ENCODE assay signal across 21 cellular contexts in the genomic region with DNA sequence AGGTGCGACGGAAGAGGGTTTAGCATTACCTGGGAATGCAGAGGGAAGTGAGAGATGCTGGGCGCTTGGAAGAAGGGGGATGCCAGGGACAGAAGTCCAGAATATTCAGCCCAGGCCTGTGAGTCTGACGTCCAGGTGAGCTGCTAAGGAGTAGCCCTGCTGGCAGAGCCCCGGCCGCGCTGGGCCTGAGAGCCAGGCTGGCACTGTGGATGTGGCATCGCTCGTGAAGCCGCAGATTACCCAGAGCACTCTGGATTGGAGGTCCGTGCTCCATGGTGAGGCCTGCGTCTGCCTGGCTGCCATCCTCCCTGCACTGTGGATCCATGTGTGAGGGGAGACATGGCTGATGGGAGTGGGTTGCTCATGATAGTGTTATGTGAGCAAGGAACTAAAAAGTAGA. TPM values are rescaled to one million over a fixed set of nuclear protein-coding genes. Genes with fewer than 3 reads are reported as not detected.
DNase-seq lines count a peak whose midpoint lies in the region; ATAC-seq and TF ChIP-seq lines count a peak whose summit lies in the region.
"Had no signal": no experiment of that assay in that cellular context is flagged by ENCODE, and none has a peak within 500 bp of the region (broad histone marks: within the 10 kb centered on the region; RNA-seq: fewer than 3 reads in every experiment).

No MANE protein-coding gene starts in this region.

- H3K9me3 ChIP-seq in heart right ventricle (no peaks in the 10 kb centered on the region), right cardiac atrium (ENCODE audit: control insufficient read depth, low read length) (no peaks in the 10 kb centered on the region)
- H3K9me3 ChIP-seq: A549 had no signal

- H3K4me1 ChIP-seq in heart right ventricle (peaks cover 3 to 42% (median 26%) of the 10 kb centered on the region in 9 donors), right cardiac atrium (ENCODE audit: control insufficient read depth, insufficient read depth, low read length) (peaks cover 5% of the 10 kb centered on the region)
- H3K4me1 ChIP-seq: A549 had no signal

- H3K4me3 ChIP-seq in heart right ventricle: no peak overlapping the region
- no peak overlapping the region for H3K4me3 ChIP-seq in right cardiac atrium (ENCODE audit: low read length)
- H3K4me3 ChIP-seq: A549, GM12878, GM23338, PC-9 had no signal

- H3K4me3 Mint-ChIP-seq in stimulated activated effector memory CD8-positive, alpha-beta T cell treated with anti-CD3 and anti-CD28 coated beads, Interleukin-12 subunit alpha, Interleukin-12 subunit beta, amount 100 ng/mL, for 72 hours: no peak overlapping the region
- H3K4me3 Mint-ChIP-seq in stimulated activated naive CD8-positive, alpha-beta T cell treated with anti-CD3 and anti-CD28 coated beads, Interleukin-15, amount 100 ng/mL, for 72 hours: no peak overlapping the region
- H3K4me3 Mint-ChIP-seq: CD8-positive, alpha-beta T cell; GM23338 had no signal

- H3K27ac Mint-ChIP-seq in stimulated activated effector memory CD8-positive, alpha-beta T cell treated with anti-CD3 and anti-CD28 coated beads, Interleukin-12 subunit alpha, Interleukin-12 subunit beta, amount 100 ng/mL, for 72 hours: peak overlapping the region; percentile 32
- H3K27ac Mint-ChIP-seq in stimulated activated naive CD8-positive, alpha-beta T cell treated with anti-CD3 and anti-CD28 coated beads, Interleukin-15, amount 100 ng/mL, for 72 hours: no peak overlapping the region
- H3K27ac Mint-ChIP-seq: CD8-positive, alpha-beta T cell; GM23338 had no signal

- no peak for ATAC-seq in heart right ventricle
- ATAC-seq in left ventricle myocardium superior: no peak
- no peak for ATAC-seq in right cardiac atrium
- ATAC-seq in stimulated activated effector memory CD8-positive, alpha-beta T cell treated with anti-CD3 and anti-CD28 coated beads, Interleukin-12 subunit alpha, Interleukin-12 subunit beta, amount 100 ng/mL, for 72 hours: no peak
- no peak for ATAC-seq in stimulated activated naive CD8-positive, alpha-beta T cell treated with anti-CD3 and anti-CD28 coated beads, Interleukin-15, amount 100 ng/mL, for 72 hours
- ATAC-seq: A549; CD8-positive, alpha-beta T cell; GM12878; GM23338 had no signal

- H3K4me1 Mint-ChIP-seq in stimulated activated effector memory CD8-positive, alpha-beta T cell treated with anti-CD3 and anti-CD28 coated beads, Interleukin-12 subunit alpha, Interleukin-12 subunit beta, amount 100 ng/mL, for 72 hours: peaks cover 11% of the 10 kb centered on the region
- peaks cover 8% of the 10 kb centered on the region for H3K4me1 Mint-ChIP-seq in stimulated activated naive CD8-positive, alpha-beta T cell treated with anti-CD3 and anti-CD28 coated beads, Interleukin-15, amount 100 ng/mL, for 72 hours

- H3K9me3 Mint-ChIP-seq in stimulated activated effector memory CD8-positive, alpha-beta T cell treated with anti-CD3 and anti-CD28 coated beads, Interleukin-12 subunit alpha, Interleukin-12 subunit beta, amount 100 ng/mL, for 72 hours: no peaks in the 10 kb centered on the region
- H3K9me3 Mint-ChIP-seq in stimulated activated naive CD8-positive, alpha-beta T cell treated with anti-CD3 and anti-CD28 coated beads, Interleukin-15, amount 100 ng/mL, for 72 hours: no peaks in the 10 kb centered on the region
- H3K9me3 Mint-ChIP-seq: CD8-positive, alpha-beta T cell; GM23338 had no signal

- peaks cover 0 to 98% (median 67%) of the 10 kb centered on the region in 9 donors for H3K36me3 ChIP-seq in heart right ventricle

- DNase-seq in heart right ventricle (no peak), left ventricle myocardium superior (no peak), ecto neural progenitor cell (ENCODE audit: low spot score) (peak; percentile 20), right cardiac atrium (peak in 1 of 3 donors; percentile 39), DMS114 treated with DMSO at 0.1 percent for 48 hours (lab: John Stamatoyannopoulos, UW; ENCODE audit: unreplicated experiment) (no peak), NCI-H1105 treated with DMSO at 0.1 percent for 48 hours (lab: John Stamatoyannopoulos, UW) (no peak)
- no peak for DNase-seq in stimulated activated effector memory CD8-positive, alpha-beta T cell treated with anti-CD3 and anti-CD28 coated beads, Interleukin-12 subunit alpha, Interleukin-12 subunit beta, amount 100 ng/mL, for 72 hours (ENCODE audit: low spot score in 2 of 2)
- no peak for DNase-seq in stimulated activated naive CD8-positive, alpha-beta T cell treated with anti-CD3 and anti-CD28 coated beads, Interleukin-15, amount 100 ng/mL, for 72 hours
- DNase-seq: Calu3; CD8-positive, alpha-beta T cell; DMS53; EL; NCI-H1436; NCI-H1930; NCI-H345; NCI-H526; PC-9 had no signal

- intact Hi-C loops in heart right ventricle (cut with DNase I) (no loop called here), left ventricle myocardium superior (cut with micrococcal nuclease) (no loop called here), right cardiac atrium (cut with DNase I) (no loop called here)

- H3K27me3 ChIP-seq in heart right ventricle (no peaks in the 10 kb centered on the region), right cardiac atrium (ENCODE audit: control insufficient read depth, insufficient read depth) (no peaks in the 10 kb centered on the region)

- peak overlapping the region in 9 of 10 donors; percentile 3 to 90 (median 79) for H3K27ac ChIP-seq in heart right ventricle
- H3K27ac ChIP-seq in right cardiac atrium (ENCODE audit: low read length): peak overlapping the region; percentile 30
- H3K27ac ChIP-seq: A549, PC-9 had no signal

- peaks cover 97% of the 10 kb centered on the region for H3K36me3 Mint-ChIP-seq in stimulated activated effector memory CD8-positive, alpha-beta T cell treated with anti-CD3 and anti-CD28 coated beads, Interleukin-12 subunit alpha, Interleukin-12 subunit beta, amount 100 ng/mL, for 72 hours

- no peak for TF ChIP-seq CTCF in heart right ventricle (IDR thresholded peaks at IDR 0.05)

- WGBS in heart right ventricle, 2 donors: 95 to 98% methylated on average over 12 of the region's 12 CpGs
- 95% methylated on average over 12 of the region's 12 CpGs for WGBS in right cardiac atrium

- H3K27me3 Mint-ChIP-seq in stimulated activated naive CD8-positive, alpha-beta T cell treated with anti-CD3 and anti-CD28 coated beads, Interleukin-15, amount 100 ng/mL, for 72 hours: no peaks in the 10 kb centered on the region

RNA-seq across cellular contexts. Expression of a gene that starts 14.5 kb away (rescaled TPM):
- total RNA-seq in heart right ventricle (100 to 1,000 TPM in 4 of 10 donors, 10 to 100 TPM in 6; 78.3 to 157 (median 98.1) TPM), left ventricle myocardium superior (146 TPM), right cardiac atrium (100 to 1,000 TPM in 2 of 4 donors, 10 to 100 TPM in 2; 75.9 to 118 (median 93.4) TPM)
- polyA plus RNA-seq in heart right ventricle (10 to 100 TPM; 24.8 to 84.5 TPM), right cardiac atrium (41.6 TPM)

RNA-seq across cellular contexts. Expression of a gene that starts 14.8 kb away (rescaled TPM):
- 10 to 100 TPM; 10.7 to 18.2 (median 14.6) TPM for total RNA-seq in heart right ventricle
- 10 to 100 TPM; 15.3 to 18.0 TPM for polyA plus RNA-seq in heart right ventricle
- 15.0 TPM for total RNA-seq in left ventricle myocardium superior
- total RNA-seq in right cardiac atrium: 10 to 100 TPM; 13.5 to 17.7 (median 17.0) TPM
- polyA plus RNA-seq in right cardiac atrium: 22.2 TPM

RNA-seq across cellular contexts. Expression of a gene that starts 17.5 kb away (rescaled TPM):
- total RNA-seq in heart right ventricle (10 to 100 TPM; 19.2 to 28.0 (median 24.7) TPM), left ventricle myocardium superior (24.4 TPM), right cardiac atrium (10 to 100 TPM; 26.2 to 32.8 (median 29.9) TPM)
- polyA plus RNA-seq in heart right ventricle (10 to 100 TPM; 26.0 to 26.4 TPM), right cardiac atrium (24.0 TPM)

RNA-seq across cellular contexts. Expression of a gene that starts 33.3 kb away (rescaled TPM):
- total RNA-seq in heart right ventricle: 10 to 100 TPM in 8 of 10 donors, 1 to 10 TPM in 2; 8.6 to 27.7 (median 11.5) TPM
- polyA plus RNA-seq in heart right ventricle: 10 to 100 TPM; 17.7 to 23.3 TPM
- total RNA-seq in left ventricle myocardium superior: 15.4 TPM
- 10 to 100 TPM; 15.6 to 21.0 (median 18.0) TPM for total RNA-seq in right cardiac atrium
- 17.6 TPM for polyA plus RNA-seq in right cardiac atrium
- total RNA-seq: M059J had no signal

RNA-seq across cellular contexts. Expression of a gene that starts 37.1 kb away (rescaled TPM):
- total RNA-seq in heart right ventricle: 10 to 100 TPM in 1 of 10 donors, 1 to 10 TPM in 9; 5.5 to 11.8 (median 7.6) TPM
- 1 to 10 TPM; 6.0 to 8.3 TPM for polyA plus RNA-seq in heart right ventricle
- 11.5 TPM for total RNA-seq in left ventricle myocardium superior
- total RNA-seq in right cardiac atrium: 10 to 100 TPM in 3 of 4 donors, 1 to 10 TPM in 1; 8.7 to 14.8 (median 13.4) TPM
- polyA plus RNA-seq in right cardiac atrium: 11.1 TPM
